Comparison of ENCODE assay signal across 10 cellular contexts in the genomic region with DNA sequence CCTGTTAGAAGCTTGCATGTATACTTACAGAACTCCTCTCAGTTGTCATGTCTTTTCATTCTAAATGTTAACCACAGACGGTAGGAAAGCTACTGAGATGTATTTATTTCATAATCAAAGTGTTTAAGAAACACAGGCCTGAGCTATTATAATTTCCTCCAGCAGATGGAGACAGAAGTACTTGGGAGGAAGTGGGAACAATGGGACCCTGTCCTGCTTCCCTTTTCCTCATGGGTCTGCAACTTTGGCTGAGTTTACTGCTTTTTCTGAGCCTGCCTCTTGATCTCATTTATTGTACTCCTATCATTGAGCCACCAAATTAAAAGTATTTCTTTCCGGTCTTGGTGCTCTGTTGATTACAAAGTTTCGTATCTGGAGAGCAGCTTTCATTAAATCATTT.
DNase-seq lines count a peak whose midpoint lies in the region; ATAC-seq and TF ChIP-seq lines count a peak whose summit lies in the region.
"Had no signal": no experiment of that assay in that cellular context is flagged by ENCODE, and none has a peak within 500 bp of the region (broad histone marks: within the 10 kb centered on the region; RNA-seq: fewer than 3 reads in every experiment).

No MANE protein-coding gene starts in this region.

- H3K27ac ChIP-seq in SK-N-MC, result no peak overlapping the region
- no peak overlapping the region for H3K27ac ChIP-seq in upper lobe of left lung

- H3K36me3 ChIP-seq in SK-N-MC (ENCODE audit: insufficient read depth, low read length), result no peaks in the 10 kb centered on the region
- H3K36me3 ChIP-seq in upper lobe of left lung, result no peaks in the 10 kb centered on the region

- H3K9me3 ChIP-seq in SK-N-MC (ENCODE audit: low read depth, low read length) (no peaks in the 10 kb centered on the region), upper lobe of left lung (no peaks in the 10 kb centered on the region)

- DNase-seq in DMS53 (lab: John Stamatoyannopoulos, UW) (peak; percentile 77), Kasumi-1 (lab: John Stamatoyannopoulos, UW) (peak; percentile 20 to 26), SK-N-MC (ENCODE audit: low read depth, low spot score) (peak; percentile 30), kidney tubule cell (ENCODE audit: low spot score) (peak; percentile 49), upper lobe of left lung (no peak), GOT3 (lab: John Stamatoyannopoulos, UW) (no peak)
- DNase-seq in activated CD4-positive, alpha-beta T cell treated with anti-CD3 and anti-CD28 coated beads, Interleukin-2, amount 50 U/mL, for 48 hours, result no peak
- DNase-seq: activated effector memory CD4-positive, alpha-beta T cell treated with anti-CD3 and anti-CD28 coated beads, Interleukin-2, amount 50 U/mL, for 16 hours; NK-92 treated with Interleukin-12 subunit alpha and Interleukin-12 subunit beta, amount 100 ng/mL, for 24 hours had no signal

- no peaks in the 10 kb centered on the region for H3K4me1 ChIP-seq in upper lobe of left lung

- no peak for TF ChIP-seq EP300 in upper lobe of left lung (IDR thresholded peaks at IDR 0.05)

- no peak for TF ChIP-seq POLR2A in upper lobe of left lung (IDR thresholded peaks at IDR 0.05)

- ATAC-seq in upper lobe of left lung (ENCODE audit: low FRiP score in 2 of 2) (no peak), GM19467 (IDR thresholded peaks at IDR 0.05; ENCODE audit: unreplicated experiment) (no peak)

- no peaks in the 10 kb centered on the region for H3K27me3 ChIP-seq in upper lobe of left lung

- H3K9ac ChIP-seq in SK-N-MC (ENCODE audit: insufficient read length), result no peak overlapping the region

- H3K4me3 ChIP-seq in SK-N-MC (no peak overlapping the region), upper lobe of left lung (no peak overlapping the region)

- WGBS in upper lobe of left lung, 2 donors, result 65 to 69% methylated on average over 3 of the region's 3 CpGs

- TF ChIP-seq CTCF in upper lobe of left lung (IDR thresholded peaks at IDR 0.05), result peak in 1 of 6 experiments; percentile 13

Comparison
In these comparisons a context has a peak if more than half of its experiments do, and no peak if none do; other contexts are left out.
1. DNase-seq: peak in DMS53 (single experiment), Kasumi-1 (2 of 2), SK-N-MC (single experiment) and kidney tubule cell (single experiment); none in upper lobe of left lung (0 of 2), GOT3 (single experiment) and activated CD4-positive, alpha-beta T cell treated with anti-CD3 and anti-CD28 coated beads, Interleukin-2, amount 50 U/mL, for 48 hours (0 of 2).